ENCODE assay signal across 14 cellular contexts in the genomic region with DNA sequence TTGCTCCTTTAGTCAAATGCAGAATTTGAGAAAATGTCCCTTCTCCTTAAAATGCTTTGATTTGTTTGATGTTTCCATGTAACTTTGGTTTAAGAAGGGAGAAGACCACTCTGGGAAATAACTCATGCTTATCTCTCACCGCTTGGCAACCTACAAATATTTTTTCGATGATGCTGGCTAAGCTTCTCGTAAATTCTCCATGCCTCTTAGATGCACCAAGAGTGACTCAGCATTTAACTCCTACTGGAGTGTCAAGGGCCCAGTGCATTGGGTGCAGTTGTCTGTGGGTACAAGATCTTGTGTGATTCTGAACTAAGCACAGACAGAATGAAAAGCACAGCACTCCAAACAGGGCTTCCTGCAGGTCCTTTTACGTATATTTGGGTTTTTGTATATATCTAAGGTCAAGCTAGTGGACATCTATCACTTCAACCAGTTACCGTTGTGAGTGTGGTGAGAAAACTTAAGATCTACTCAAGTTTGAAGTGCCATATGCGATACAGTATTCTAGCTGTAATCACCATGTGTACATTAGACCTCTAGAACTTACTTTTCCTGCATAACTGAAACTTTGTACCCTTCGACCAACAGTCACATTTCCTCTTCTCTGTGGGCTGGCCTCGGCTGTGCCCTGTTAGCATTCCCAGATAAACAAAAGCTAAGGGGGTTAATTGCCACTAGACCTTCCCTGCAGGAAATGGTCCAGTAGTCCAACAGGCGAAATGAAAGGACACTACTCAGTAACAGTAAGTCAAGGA. TPM values are rescaled to one million over a fixed set of nuclear protein-coding genes. Genes with fewer than 3 reads are reported as not detected.
DNase-seq lines count a peak whose midpoint lies in the region; ATAC-seq lines count a peak whose summit lies in the region.
"Had no signal": no experiment of that assay in that cellular context is flagged by ENCODE, and none has a peak within 500 bp of the region (broad histone marks: within the 10 kb centered on the region; RNA-seq: fewer than 3 reads in every experiment).

No MANE protein-coding gene starts in this region.

- DNase-seq in H4 (ENCODE audit: low spot score) (peak; percentile 52), adipocyte (ENCODE audit: low read depth) (peak; percentile 69), hepatic stellate cell (ENCODE audit: low spot score) (peak; percentile 93), T-helper 1 cell (no peak), KG1 (lab: John Stamatoyannopoulos, UW) (no peak)
- DNase-seq: activated naive CD8-positive, alpha-beta T cell treated with anti-CD3 and anti-CD28 coated beads, Interleukin-2, amount 10 ng/mL, durations not matched to agents 7 days and 5 days; H9; islet precursor cell; NCI-H1048; stimulated activated CD4-positive, alpha-beta T cell treated with anti-CD3 and anti-CD28 coated beads, Interleukin-4, amount 100 ng/mL, for 24 hours; substantia nigra had no signal

- ATAC-seq in HG02840 (IDR thresholded peaks at IDR 0.05; ENCODE audit: low FRiP score, unreplicated experiment) (no peak), HG02623 (IDR thresholded peaks at IDR 0.05; ENCODE audit: unreplicated experiment) (no peak)

- peaks cover 16% of the 10 kb centered on the region for H3K4me1 ChIP-seq in adipocyte (ENCODE audit: control insufficient read depth, insufficient read depth, low read length)

- no peak overlapping the region for H3K9ac ChIP-seq in adipocyte (ENCODE audit: low read length)

- H3K4me3 ChIP-seq in adipocyte (ENCODE audit: low read length), result peak overlapping the region; percentile 0

- H3K27me3 ChIP-seq in adipocyte (replicated peaks; ENCODE audit: control insufficient read depth, insufficient read depth, low read length), result no peaks in the 10 kb centered on the region

- H3K36me3 ChIP-seq in adipocyte (ENCODE audit: control insufficient read depth, insufficient read depth, low read length, severe bottlenecking), result no peaks in the 10 kb centered on the region
- H3K36me3 ChIP-seq: neutrophil had no signal

- H3K9me3 ChIP-seq in adipocyte (ENCODE audit: control insufficient read depth, low read length), result peaks cover 12% of the 10 kb centered on the region
- H3K9me3 ChIP-seq: neutrophil had no signal

RNA-seq across cellular contexts. Expression of gene COL18A1, which starts 55.8 kb away (rescaled TPM):
- 8.4 and 15.1 TPM in 2 replicates for total RNA-seq in H4 (2014; rRNA removed; shearing (Covaris generic))

Comparison
In these comparisons a context has a peak if more than half of its experiments do, and no peak if none do; other contexts are left out.
1. DNase-seq: peak in H4 (single experiment), adipocyte (single experiment) and hepatic stellate cell (single experiment); none in T-helper 1 cell (0 of 5) and KG1 (single experiment).